ENCODE assay signal across 29 cellular contexts in genomic region chr17:14067347-14067746, GRCh38. TPM values are rescaled to one million over a fixed set of nuclear protein-coding genes. Genes with fewer than 3 reads are reported as not detected.
DNase-seq lines count a peak whose midpoint lies in the region; ATAC-seq, FAIRE-seq and TF ChIP-seq lines count a peak whose summit lies in the region.
"Had no signal": no experiment of that assay in that cellular context is flagged by ENCODE, and none has a peak within 500 bp of the region (broad histone marks: within the 10 kb centered on the region; RNA-seq: fewer than 3 reads in every experiment).

No MANE protein-coding gene starts in this region.

- intact Hi-C loops in OCI-LY7 (cut with micrococcal nuclease; ENCODE audit: unreplicated experiment) (loop anchor here (10.0 kb wide), 1 partner anchor 473 kb away; no protein-coding TSS in a partner anchor), PC-9 (cut with micrococcal nuclease; ENCODE audit: unreplicated experiment) (no loop called here)

- H3K79me2 ChIP-seq in GM23248 (ENCODE audit: insufficient read depth) (peaks cover 86% of the 10 kb centered on the region), OCI-LY7 (ENCODE audit: insufficient read depth, low read depth, low read length) (peaks cover 50% of the 10 kb centered on the region), PC-9 (ENCODE audit: low read depth) (peaks cover 34% of the 10 kb centered on the region)

- peaks cover 8% of the 10 kb centered on the region for H3K36me3 Mint-ChIP-seq in activated T-cell treated with anti-CD3 and anti-CD28 coated beads, Interleukin-2, amount 50 U/mL, for 4 hours (ENCODE audit: insufficient read depth)

- H3K4me3 ChIP-seq in GM23248 (no peak overlapping the region), OCI-LY7 (ENCODE audit: low read depth, low read length, poor library complexity, severe bottlenecking) (no peak overlapping the region), bronchial epithelial cell (ENCODE audit: low read depth, low read length) (no peak overlapping the region), PC-9 (no peak overlapping the region)
- H3K4me3 ChIP-seq: GM23338 had no signal

- no peaks in the 10 kb centered on the region for H3K36me3 ChIP-seq in GM23248 (ENCODE audit: low read depth)
- peaks cover 45% of the 10 kb centered on the region for H3K36me3 ChIP-seq in OCI-LY7 (ENCODE audit: insufficient read depth, low read length)
- no peaks in the 10 kb centered on the region for H3K36me3 ChIP-seq in bronchial epithelial cell (ENCODE audit: control insufficient read depth, insufficient read depth, low read length)
- no peaks in the 10 kb centered on the region for H3K36me3 ChIP-seq in PC-9 (ENCODE audit: low read depth)

- H3K27me3 Mint-ChIP-seq in activated T-cell treated with anti-CD3 and anti-CD28 coated beads, Interleukin-2, amount 50 U/mL, for 4 hours (ENCODE audit: low read depth) = no peaks in the 10 kb centered on the region
- H3K27me3 Mint-ChIP-seq: CD4-positive, alpha-beta memory T cell; IgD-negative memory B cell had no signal

- 96 to 100% methylated on average over 1 of the region's 1 CpG for WGBS in GM23248 (ENCODE audit: low coverage in 1 of 2, low lambda C conversion rate in 2 of 2, missing lambda C conversion rate in 2 of 2), 2 experiments

- H4K20me1 ChIP-seq in GM23248 (ENCODE audit: insufficient read depth) (no peaks in the 10 kb centered on the region), OCI-LY7 (ENCODE audit: insufficient read depth, low read length) (peaks cover 5% of the 10 kb centered on the region; the same call in 1 of the 2 replicates), PC-9 (ENCODE audit: insufficient read depth) (no peaks in the 10 kb centered on the region)

- no peak overlapping the region for H2AFZ ChIP-seq in GM23248
- H2AFZ ChIP-seq in OCI-LY7 (ENCODE audit: low read length) = no peak overlapping the region
- H2AFZ ChIP-seq in PC-9 = no peak overlapping the region
- H2AFZ ChIP-seq: GM23338 had no signal

- no peak for FAIRE-seq in bronchial epithelial cell (lab: Jason Lieb, UNC)
- FAIRE-seq: A204.1, GM12878 had no signal

- peaks cover 36% of the 10 kb centered on the region for H3K4me1 Mint-ChIP-seq in activated T-cell treated with anti-CD3 and anti-CD28 coated beads, Interleukin-2, amount 50 U/mL, for 4 hours (ENCODE audit: low read depth)

- H3F3A ChIP-seq in GM23248 (ENCODE audit: insufficient read depth) (peaks cover 17% of the 10 kb centered on the region), PC-9 (ENCODE audit: insufficient read depth, low read depth) (no peaks in the 10 kb centered on the region)

- H3K27ac ChIP-seq in GM23248 (no peak overlapping the region), OCI-LY7 (ENCODE audit: low read depth, low read length, poor library complexity, severe bottlenecking) (no peak overlapping the region), PC-9 (no peak overlapping the region)
- H3K27ac ChIP-seq: BLaER1, HL-60, KMS-11 had no signal

- no peak overlapping the region for H3K9ac ChIP-seq in GM23248
- H3K9ac ChIP-seq: BLaER1, KMS-11, SK-N-SH had no signal

- BruUV-seq in OCI-LY7 (replicated peaks; lab: Mats Ljungman, UMichigan) = TSS peak; percentile 41
- BruUV-seq in PC-9 (replicated peaks; lab: Mats Ljungman, UMichigan) = no TSS peak

- H3K9me3 ChIP-seq in GM23248 (ENCODE audit: low read depth) (no peaks in the 10 kb centered on the region), OCI-LY7 (ENCODE audit: low read length) (peaks cover 16% of the 10 kb centered on the region; the same call in 1 of the 2 replicates), PC-9 (ENCODE audit: insufficient read depth, low read depth) (no peaks in the 10 kb centered on the region)
- H3K9me3 ChIP-seq: SK-N-SH had no signal

- H3K4me2 ChIP-seq in GM23248 (ENCODE audit: unreplicated experiment) (no peak overlapping the region), OCI-LY7 (ENCODE audit: low read length) (no peak overlapping the region), PC-9 (no peak overlapping the region)
- H3K4me2 ChIP-seq: KMS-11 had no signal

- peaks cover 3% of the 10 kb centered on the region for H3K9me3 Mint-ChIP-seq in activated T-cell treated with anti-CD3 and anti-CD28 coated beads, Interleukin-2, amount 50 U/mL, for 4 hours
- H3K9me3 Mint-ChIP-seq: CD4-positive, alpha-beta memory T cell had no signal

- H3K27me3 ChIP-seq in GM23248 (replicated peaks; ENCODE audit: insufficient read depth) (no peaks in the 10 kb centered on the region), bronchial epithelial cell (ENCODE audit: control insufficient read depth, insufficient read depth, low read length) (no peaks in the 10 kb centered on the region), PC-9 (ENCODE audit: insufficient read depth, low read depth) (no peaks in the 10 kb centered on the region)
- H3K27me3 ChIP-seq: BLaER1 had no signal

- POLR2A ChIA-PET in OCI-LY7 (lab: Charles Lee) (no interaction called here), PC-9 (lab: Charles Lee; ENCODE audit: unreplicated experiment) (no interaction called here)

- H3K4me1 ChIP-seq in GM23248 (ENCODE audit: insufficient read depth) = peaks cover 29% of the 10 kb centered on the region
- peaks cover 21% of the 10 kb centered on the region for H3K4me1 ChIP-seq in OCI-LY7 (ENCODE audit: insufficient read depth, low read length, poor library complexity, severe bottlenecking)
- H3K4me1 ChIP-seq in PC-9 (replicated peaks; ENCODE audit: insufficient read depth) = peaks cover 11% of the 10 kb centered on the region

- DNase-seq in activated T-cell treated with anti-CD3 and anti-CD28 coated beads, Interleukin-2, amount 50 U/mL, for 4 hours = no peak
- DNase-seq in activated T-cell treated with anti-CD3 and anti-CD28 coated beads, Interleukin-2, amount 50 U/mL, for 48 hours = no peak
- DNase-seq in GM23248 (peak; percentile 10), OCI-LY7 (ENCODE audit: low spot score) (no peak), bronchial epithelial cell (ENCODE audit: low read depth) (peak; percentile 5), PC-9 (no peak), NOMO-1 treated with dmso at 0.1 percent for 144 hours (lab: John Stamatoyannopoulos, UW; ENCODE audit: unreplicated experiment) (no peak)
- DNase-seq: CD4-positive, alpha-beta memory T cell; COR-L47; DMS53; EL; GDM1; H9; NCI-H1092; NCI-H1417 treated with DMSO at 0.1 percent for 48 hours; NCI-H1694 treated with DMSO at 0.1 percent for 48 hours; NCI-H2081; NCI-H345; NCI-H510A treated with DMSO at 0.1 percent for 48 hours; SK-N-SH had no signal

- TF ChIP-seq CTCF in OCI-LY7 (conservative IDR thresholded peaks at IDR 0.05; ENCODE audit: low read length) = no peak
- TF ChIP-seq CTCF in bronchial epithelial cell (IDR thresholded peaks at IDR 0.05; ENCODE audit: insufficient read depth, low read length, severe bottlenecking) = no peak
- no peak for TF ChIP-seq CTCF in PC-9 (conservative IDR thresholded peaks at IDR 0.05)

- CTCF ChIA-PET in OCI-LY7 (lab: Charles Lee; ENCODE audit: unreplicated experiment) (no interaction called here), PC-9 (lab: Charles Lee) (no interaction called here)

- peak; percentile 24 to 34 for ATAC-seq in activated T-cell treated with anti-CD3 and anti-CD28 coated beads, Interleukin-2, amount 50 U/mL, for 4 hours
- no peak for ATAC-seq in HG03342 (IDR thresholded peaks at IDR 0.05; ENCODE audit: unreplicated experiment)
- ATAC-seq: GM12878, GM23338, Panc1 had no signal

- H3K9me2 ChIP-seq in GM23248 (ENCODE audit: insufficient read depth) (no peaks in the 10 kb centered on the region), OCI-LY7 (ENCODE audit: insufficient read depth, low read length) (no peaks in the 10 kb centered on the region), PC-9 (ENCODE audit: insufficient read depth) (no peaks in the 10 kb centered on the region)
- H3K9me2 ChIP-seq: SK-N-SH had no signal

- no peak overlapping the region for H3K4me3 Mint-ChIP-seq in activated T-cell treated with anti-CD3 and anti-CD28 coated beads, Interleukin-2, amount 50 U/mL, for 4 hours
- H3K4me3 Mint-ChIP-seq: GM23338 had no signal

- in situ Hi-C loops in GM23248 (cut with MboI) = loop anchor here (25.0 kb wide), 1 partner anchor 730 kb away; no protein-coding TSS in a partner anchor

RNA-seq across cellular contexts. Expression of gene COX10, which starts 2.0 kb away (rescaled TPM):
- 10 to 100 TPM; 28.7 to 30.6 (median 29.0) TPM for total RNA-seq in activated T-cell treated with anti-CD3 and anti-CD28 coated beads, Interleukin-2, amount 50 U/mL, for 4 hours
- 13.9 and 24.4 TPM in 2 replicates for total RNA-seq in GM23248 (2014; rRNA removed; shearing (Covaris generic))
- polyA plus RNA-seq in GM23248 (2016; fragmentation: Nextera tagmentation; extraction: Ambion mirVana) = 16.0 and 18.5 TPM in 2 replicates
- 21.1 and 28.4 TPM in 2 replicates for total RNA-seq in OCI-LY7 (2014; rRNA removed; shearing (Covaris generic))
- total RNA-seq in OCI-LY7 (2022) (24.9 and 26.5 TPM in 2 replicates), bronchial epithelial cell (11.8 and 13.7 TPM in 2 replicates), PC-9 (2021) (16.2 and 22.6 TPM in 2 replicates)

Comparison
In these comparisons a context has a peak if more than half of its experiments do, and no peak if none do; other contexts are left out.
1. DNase-seq: peak in GM23248 (single experiment) and bronchial epithelial cell (single experiment); none in activated T-cell treated with anti-CD3 and anti-CD28 coated beads, Interleukin-2, amount 50 U/mL, for 4 hours (single experiment), activated T-cell treated with anti-CD3 and anti-CD28 coated beads, Interleukin-2, amount 50 U/mL, for 48 hours (0 of 2), OCI-LY7 (single experiment), PC-9 (0 of 2) and NOMO-1 treated with dmso at 0.1 percent for 144 hours (single experiment).